In genomic region chr9:114034176-114034575, GRCh38 we compare ENCODE assay signal across 21 cellular contexts. TPM values are rescaled to one million over a fixed set of nuclear protein-coding genes. Genes with fewer than 3 reads are reported as not detected.
A peak's percentile ranks its signal among the peaks of the same experiment; 100 is the strongest.
DNase-seq lines count a peak whose midpoint lies in the region; ATAC-seq, FAIRE-seq and TF ChIP-seq lines count a peak whose summit lies in the region.
"Had no signal": no experiment of that assay in that cellular context is flagged by ENCODE, and none has a peak within 500 bp of the region (broad histone marks: within the 10 kb centered on the region; RNA-seq: fewer than 3 reads in every experiment).

No MANE protein-coding gene starts in this region.

- ATAC-seq in activated CD8-positive, alpha-beta memory T cell treated with anti-CD3 and anti-CD28 coated beads, Interleukin-2, amount 10 ng/mL, durations not matched to agents 7 days and 5 days = no peak

- H3K9me3 Mint-ChIP-seq in activated CD8-positive, alpha-beta memory T cell treated with anti-CD3 and anti-CD28 coated beads, Interleukin-2, amount 10 ng/mL, durations not matched to agents 7 days and 5 days (ENCODE audit: low read depth) = no peaks in the 10 kb centered on the region
- H3K9me3 Mint-ChIP-seq: GM23338 had no signal

- TF ChIP-seq POLR2A in vagina (IDR thresholded peaks at IDR 0.05) = no peak
- no peak for TF ChIP-seq POLR2A in GM12891 (IDR thresholded peaks at IDR 0.05; ENCODE audit: low read depth, low read length)

- FAIRE-seq in GM12891 (lab: Jason Lieb, UNC) = no peak
- FAIRE-seq: A204.1, K562 had no signal

- no peak overlapping the region for H3K27ac Mint-ChIP-seq in activated CD8-positive, alpha-beta memory T cell treated with anti-CD3 and anti-CD28 coated beads, Interleukin-2, amount 10 ng/mL, durations not matched to agents 7 days and 5 days
- H3K27ac Mint-ChIP-seq: GM23338 had no signal

- no peaks in the 10 kb centered on the region for H3K9me3 ChIP-seq in colonic mucosa
- H3K9me3 ChIP-seq in vagina = no peaks in the 10 kb centered on the region
- H3K9me3 ChIP-seq: Caco-2 had no signal

- no peaks in the 10 kb centered on the region for H3K27me3 Mint-ChIP-seq in activated CD8-positive, alpha-beta memory T cell treated with anti-CD3 and anti-CD28 coated beads, Interleukin-2, amount 10 ng/mL, durations not matched to agents 7 days and 5 days

- H3K36me3 Mint-ChIP-seq in activated CD8-positive, alpha-beta memory T cell treated with anti-CD3 and anti-CD28 coated beads, Interleukin-2, amount 10 ng/mL, durations not matched to agents 7 days and 5 days = no peaks in the 10 kb centered on the region

- no peak overlapping the region for H3K9ac ChIP-seq in colonic mucosa (ENCODE audit: low read depth in 2 of 2, low read length in 2 of 2)

- no peak overlapping the region for H3K4me3 Mint-ChIP-seq in activated CD8-positive, alpha-beta memory T cell treated with anti-CD3 and anti-CD28 coated beads, Interleukin-2, amount 10 ng/mL, durations not matched to agents 7 days and 5 days
- H3K4me3 Mint-ChIP-seq: CD14-positive monocyte, GM23338 had no signal

- peaks cover 4% of the 10 kb centered on the region for H3K4me1 Mint-ChIP-seq in activated CD8-positive, alpha-beta memory T cell treated with anti-CD3 and anti-CD28 coated beads, Interleukin-2, amount 10 ng/mL, durations not matched to agents 7 days and 5 days
- H3K4me1 Mint-ChIP-seq: CD14-positive monocyte had no signal

- CTCF ChIA-PET in activated CD8-positive, alpha-beta memory T cell treated with anti-CD3 and anti-CD28 coated beads, Interleukin-2, amount 10 ng/mL, durations not matched to agents 7 days and 5 days (lab: Charles Lee) = interaction anchor here (0.6 kb wide), 1 partner anchor 296 kb away, joined by 3 read pairs; no protein-coding TSS in a partner anchor

- DNase-seq in activated CD8-positive, alpha-beta memory T cell treated with anti-CD3 and anti-CD28 coated beads, Interleukin-2, amount 10 ng/mL, durations not matched to agents 7 days and 5 days = peak; percentile 29
- no peak for DNase-seq in activated CD8-positive, alpha-beta memory T cell treated with anti-CD3 and anti-CD28 coated beads for 24 hours
- DNase-seq in colonic mucosa (peak; percentile 7), mesenteric fat pad (ENCODE audit: low spot score) (peak; percentile 76), vagina (ENCODE audit: extremely low spot score in 2 of 2) (peak; percentile 74 to 90), GM12891 (ENCODE audit: insufficient read length, low spot score) (no peak), pons (ENCODE audit: low spot score) (no peak)
- no peak for DNase-seq in stimulated activated naive CD4-positive, alpha-beta T cell treated with Interleukin-2 at 50 U/mL for 16 hours (lab: John Stamatoyannopoulos, UW)
- DNase-seq: Caco-2, DND-41, GF-D8, NCI-H146, NCI-H2081 treated with DMSO at 0.1 percent for 48 hours, NCI-H2227 treated with DMSO at 0.1 percent for 48 hours, NCI-H526 had no signal

- no peaks in the 10 kb centered on the region for H3K36me3 ChIP-seq in colonic mucosa
- peaks cover 0 to 16% of the 10 kb centered on the region in 2 donors for H3K36me3 ChIP-seq in vagina

- intact Hi-C loops in colonic mucosa (cut with DNase I) (loop anchor here (10.0 kb wide), 1 partner anchor 229 kb away; no protein-coding TSS in a partner anchor), vagina (cut with DNase I) (loop anchor here (5.0 kb wide), 1 partner anchor 227 kb away; no protein-coding TSS in a partner anchor)

- H3K4me1 ChIP-seq in colonic mucosa = no peaks in the 10 kb centered on the region
- no peaks in the 10 kb centered on the region for H3K4me1 ChIP-seq in vagina
- H3K4me1 ChIP-seq: Caco-2 had no signal

- H3K27ac ChIP-seq in colonic mucosa (no peak overlapping the region), vagina (no peak overlapping the region)
- H3K27ac ChIP-seq: HL-60 had no signal

- H3K27me3 ChIP-seq in colonic mucosa = no peaks in the 10 kb centered on the region
- H3K27me3 ChIP-seq in vagina = no peaks in the 10 kb centered on the region

- H3K4me3 ChIP-seq in colonic mucosa (no peak overlapping the region), vagina (no peak overlapping the region)
- H3K4me3 ChIP-seq: GM23338, K562 had no signal

- TF ChIP-seq CTCF in colonic mucosa (IDR thresholded peaks at IDR 0.05) (no peak), vagina (IDR thresholded peaks at IDR 0.05) (no peak)

TF ChIP-seq in GM12891, 5 proteins besides CTCF, POLR2A, EP300 and RAD21:
- TF ChIP-seq TAF1 (IDR thresholded peaks at IDR 0.05; ENCODE audit: low read depth, low read length) = no peak
- no peak for TF ChIP-seq POU2F2 (IDR thresholded peaks at IDR 0.05; ENCODE audit: low read depth, low read length)
- no peak for TF ChIP-seq POLR2AphosphoS5 (IDR thresholded peaks at IDR 0.05; ENCODE audit: low read depth, low read length)
- no peak for TF ChIP-seq PAX5 (IDR thresholded peaks at IDR 0.05; ENCODE audit: insufficient read depth, low read length, severe bottlenecking)

RNA-seq across cellular contexts. Expression of gene AMBP, which starts 43.9 kb away (rescaled TPM):
- not detected for total RNA-seq in activated CD8-positive, alpha-beta memory T cell treated with anti-CD3 and anti-CD28 coated beads, Interleukin-2, amount 10 ng/mL, durations not matched to agents 7 days and 5 days
- total RNA-seq in colonic mucosa = 1 to 10 TPM; 1.5 to 5.7 TPM
- not detected for total RNA-seq in mesenteric fat pad
- not detected for total RNA-seq in vagina
- not detected for polyA plus RNA-seq in GM12891 (2012; ENCODE audit: low read depth, missing spikeins)
- total RNA-seq: OCI-LY7 had no signal
- polyA plus RNA-seq: CD14-positive monocyte, K562 had no signal

Comparison
In these comparisons a context has a peak if more than half of its experiments do, and no peak if none do; other contexts are left out.
1. DNase-seq: peak in activated CD8-positive, alpha-beta memory T cell treated with anti-CD3 and anti-CD28 coated beads, Interleukin-2, amount 10 ng/mL, durations not matched to agents 7 days and 5 days (single experiment), colonic mucosa (single experiment), mesenteric fat pad (single experiment) and vagina (2 of 2); none in activated CD8-positive, alpha-beta memory T cell treated with anti-CD3 and anti-CD28 coated beads for 24 hours (single experiment), GM12891 (single experiment), pons (single experiment) and stimulated activated naive CD4-positive, alpha-beta T cell treated with Interleukin-2 at 50 U/mL for 16 hours (single experiment).